10 cellular contexts compared by ENCODE assay signal in the genomic region with DNA sequence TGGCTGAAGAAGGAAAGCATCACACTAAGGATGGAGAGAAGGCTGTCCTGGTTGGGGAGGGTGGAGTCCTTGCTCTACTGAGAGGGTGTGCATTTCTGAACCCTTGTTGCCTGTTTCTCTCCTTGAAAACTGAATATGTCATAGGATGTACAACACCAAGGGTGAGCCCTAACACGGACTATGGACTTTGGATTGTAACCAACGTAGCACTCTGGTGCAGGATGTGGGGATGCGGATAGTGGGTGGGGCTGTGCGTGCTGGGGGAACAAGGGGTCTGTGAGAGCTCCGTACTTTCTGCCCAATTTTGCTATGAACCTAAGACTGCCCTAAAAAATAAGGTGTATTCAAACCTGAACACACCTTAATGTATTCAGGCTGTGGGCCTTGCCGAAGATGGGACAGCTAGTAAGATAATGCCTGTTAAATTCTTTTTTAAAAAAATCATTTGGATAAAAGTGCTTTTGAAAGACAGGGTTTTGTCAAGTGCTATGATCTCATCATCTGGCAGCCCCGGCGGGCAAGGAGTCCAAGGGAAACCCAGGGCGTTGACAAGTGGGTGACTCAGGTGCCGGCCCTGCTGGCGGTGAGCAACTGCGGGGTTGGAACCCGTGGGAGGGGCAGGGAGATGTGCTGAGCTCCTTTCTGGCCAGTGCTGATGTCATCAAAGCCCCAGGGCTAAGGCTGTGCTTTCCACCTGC. TPM values are rescaled to one million over a fixed set of nuclear protein-coding genes. Genes with fewer than 3 reads are reported as not detected.
DNase-seq lines count a peak whose midpoint lies in the region; ATAC-seq and TF ChIP-seq lines count a peak whose summit lies in the region.
"Had no signal": no experiment of that assay in that cellular context is flagged by ENCODE, and none has a peak within 500 bp of the region (broad histone marks: within the 10 kb centered on the region; RNA-seq: fewer than 3 reads in every experiment).

No MANE protein-coding gene starts in this region.

- H3K9me3 ChIP-seq in MG63: no peaks in the 10 kb centered on the region
- no peaks in the 10 kb centered on the region for H3K9me3 ChIP-seq in A673 (ENCODE audit: low read depth, low read length, poor library complexity, severe bottlenecking)
- H3K9me3 ChIP-seq in WERI-Rb-1 (ENCODE audit: severe bottlenecking): peaks cover 3% of the 10 kb centered on the region

- CTCF ChIA-PET in A673 (lab: Charles Lee): no interaction called here

- POLR2A ChIA-PET in A673 (lab: Charles Lee; ENCODE audit: low non-redundant PET): no interaction called here

- H3K4me3 ChIP-seq in MG63 (no peak overlapping the region), cardiac fibroblast (replicated peaks in 1 of 2; ENCODE audit: low read depth in 2 of 2, low read length in 2 of 2) (no peak overlapping the region), A673 (ENCODE audit: low read depth, low read length, poor library complexity, severe bottlenecking) (no peak overlapping the region), WERI-Rb-1 (ENCODE audit: low read depth, low read length) (no peak overlapping the region)
- H3K4me3 ChIP-seq: GM12878 had no signal

- ATAC-seq in HG03571 (IDR thresholded peaks at IDR 0.05; ENCODE audit: unreplicated experiment) (no peak), GM21737 (IDR thresholded peaks at IDR 0.05; ENCODE audit: unreplicated experiment) (no peak)
- ATAC-seq: GM12878, T-cell had no signal

- intact Hi-C loops in A673 (cut with micrococcal nuclease; ENCODE audit: unreplicated experiment): no loop called here

- H3K36me3 ChIP-seq in MG63 (no peaks in the 10 kb centered on the region), A673 (ENCODE audit: insufficient read depth, low read length, poor library complexity, severe bottlenecking) (no peaks in the 10 kb centered on the region), WERI-Rb-1 (no peaks in the 10 kb centered on the region)

- H3K4me1 ChIP-seq in A673 (ENCODE audit: insufficient read depth, low read length, poor library complexity, severe bottlenecking): no peaks in the 10 kb centered on the region

- DNase-seq in AG20443 (ENCODE audit: low spot score) (peak; percentile 93), MG63 (peak; percentile 98), cardiac fibroblast (ENCODE audit: low read depth in 2 of 2) (peak; percentile 72 to 91), mesenteric fat pad (ENCODE audit: low spot score) (peak; percentile 91), A673 (ENCODE audit: low spot score) (no peak), WERI-Rb-1 (no peak)

- no peak for TF ChIP-seq CTCF in cardiac fibroblast (IDR thresholded peaks at IDR 0.05; ENCODE audit: low read depth, low read length)
- no peak for TF ChIP-seq CTCF in A673 (conservative IDR thresholded peaks at IDR 0.05; ENCODE audit: low read depth, low read length)
- no peak for TF ChIP-seq CTCF in WERI-Rb-1 (IDR thresholded peaks at IDR 0.05; ENCODE audit: low read depth, low read length)

- BruUV-seq in A673 (replicated peaks; lab: Mats Ljungman, UMichigan): no TSS peak

- H3K27me3 ChIP-seq in MG63: no peaks in the 10 kb centered on the region
- peaks cover 11% of the 10 kb centered on the region for H3K27me3 ChIP-seq in A673 (replicated peaks; ENCODE audit: insufficient read depth, low read depth, low read length, poor library complexity)
- peaks cover 70% of the 10 kb centered on the region for H3K27me3 ChIP-seq in WERI-Rb-1 (ENCODE audit: insufficient read depth, low read depth, severe bottlenecking)

- H3K27ac ChIP-seq in A673 (ENCODE audit: low read depth, low read length, poor library complexity, severe bottlenecking) (no peak overlapping the region), WERI-Rb-1 (no peak overlapping the region)

RNA-seq across cellular contexts. Expression of a gene that starts 54.0 kb away (rescaled TPM):
- total RNA-seq in MG63 (2014; rRNA removed; shearing (Covaris generic); ENCODE audit: low replicate concordance): 34.0 and 42.3 TPM in 2 replicates
- total RNA-seq in mesenteric fat pad (26.6 TPM), A673 (2021) (0.20 and 0.21 TPM in 2 replicates)

Comparison
In these comparisons a context has a peak if more than half of its experiments do, and no peak if none do; other contexts are left out.
1. DNase-seq: peak in AG20443 (single experiment), MG63 (single experiment), cardiac fibroblast (2 of 2) and mesenteric fat pad (single experiment); none in A673 (single experiment) and WERI-Rb-1 (single experiment).
2. RNA of a gene that starts 54.0 kb away (total RNA-seq): 34.0 to 42.3 TPM in MG63 and 26.6 TPM in mesenteric fat pad (single experiment); 0.20 to 0.21 TPM in A673; every median in the first group is over 10 times any median in the second.